1 cellular context compared by ENCODE assay signal in genomic region chr6:148892247-148892646, GRCh38.
A peak's percentile ranks its signal among the peaks of the same experiment; 100 is the strongest.
TF ChIP-seq lines count a peak whose summit lies in the region.

No MANE protein-coding gene starts in this region.

TF ChIP-seq in K562, 482 proteins besides CTCF, POLR2A, EP300 and RAD21:
- TF ChIP-seq, protein P1, sequence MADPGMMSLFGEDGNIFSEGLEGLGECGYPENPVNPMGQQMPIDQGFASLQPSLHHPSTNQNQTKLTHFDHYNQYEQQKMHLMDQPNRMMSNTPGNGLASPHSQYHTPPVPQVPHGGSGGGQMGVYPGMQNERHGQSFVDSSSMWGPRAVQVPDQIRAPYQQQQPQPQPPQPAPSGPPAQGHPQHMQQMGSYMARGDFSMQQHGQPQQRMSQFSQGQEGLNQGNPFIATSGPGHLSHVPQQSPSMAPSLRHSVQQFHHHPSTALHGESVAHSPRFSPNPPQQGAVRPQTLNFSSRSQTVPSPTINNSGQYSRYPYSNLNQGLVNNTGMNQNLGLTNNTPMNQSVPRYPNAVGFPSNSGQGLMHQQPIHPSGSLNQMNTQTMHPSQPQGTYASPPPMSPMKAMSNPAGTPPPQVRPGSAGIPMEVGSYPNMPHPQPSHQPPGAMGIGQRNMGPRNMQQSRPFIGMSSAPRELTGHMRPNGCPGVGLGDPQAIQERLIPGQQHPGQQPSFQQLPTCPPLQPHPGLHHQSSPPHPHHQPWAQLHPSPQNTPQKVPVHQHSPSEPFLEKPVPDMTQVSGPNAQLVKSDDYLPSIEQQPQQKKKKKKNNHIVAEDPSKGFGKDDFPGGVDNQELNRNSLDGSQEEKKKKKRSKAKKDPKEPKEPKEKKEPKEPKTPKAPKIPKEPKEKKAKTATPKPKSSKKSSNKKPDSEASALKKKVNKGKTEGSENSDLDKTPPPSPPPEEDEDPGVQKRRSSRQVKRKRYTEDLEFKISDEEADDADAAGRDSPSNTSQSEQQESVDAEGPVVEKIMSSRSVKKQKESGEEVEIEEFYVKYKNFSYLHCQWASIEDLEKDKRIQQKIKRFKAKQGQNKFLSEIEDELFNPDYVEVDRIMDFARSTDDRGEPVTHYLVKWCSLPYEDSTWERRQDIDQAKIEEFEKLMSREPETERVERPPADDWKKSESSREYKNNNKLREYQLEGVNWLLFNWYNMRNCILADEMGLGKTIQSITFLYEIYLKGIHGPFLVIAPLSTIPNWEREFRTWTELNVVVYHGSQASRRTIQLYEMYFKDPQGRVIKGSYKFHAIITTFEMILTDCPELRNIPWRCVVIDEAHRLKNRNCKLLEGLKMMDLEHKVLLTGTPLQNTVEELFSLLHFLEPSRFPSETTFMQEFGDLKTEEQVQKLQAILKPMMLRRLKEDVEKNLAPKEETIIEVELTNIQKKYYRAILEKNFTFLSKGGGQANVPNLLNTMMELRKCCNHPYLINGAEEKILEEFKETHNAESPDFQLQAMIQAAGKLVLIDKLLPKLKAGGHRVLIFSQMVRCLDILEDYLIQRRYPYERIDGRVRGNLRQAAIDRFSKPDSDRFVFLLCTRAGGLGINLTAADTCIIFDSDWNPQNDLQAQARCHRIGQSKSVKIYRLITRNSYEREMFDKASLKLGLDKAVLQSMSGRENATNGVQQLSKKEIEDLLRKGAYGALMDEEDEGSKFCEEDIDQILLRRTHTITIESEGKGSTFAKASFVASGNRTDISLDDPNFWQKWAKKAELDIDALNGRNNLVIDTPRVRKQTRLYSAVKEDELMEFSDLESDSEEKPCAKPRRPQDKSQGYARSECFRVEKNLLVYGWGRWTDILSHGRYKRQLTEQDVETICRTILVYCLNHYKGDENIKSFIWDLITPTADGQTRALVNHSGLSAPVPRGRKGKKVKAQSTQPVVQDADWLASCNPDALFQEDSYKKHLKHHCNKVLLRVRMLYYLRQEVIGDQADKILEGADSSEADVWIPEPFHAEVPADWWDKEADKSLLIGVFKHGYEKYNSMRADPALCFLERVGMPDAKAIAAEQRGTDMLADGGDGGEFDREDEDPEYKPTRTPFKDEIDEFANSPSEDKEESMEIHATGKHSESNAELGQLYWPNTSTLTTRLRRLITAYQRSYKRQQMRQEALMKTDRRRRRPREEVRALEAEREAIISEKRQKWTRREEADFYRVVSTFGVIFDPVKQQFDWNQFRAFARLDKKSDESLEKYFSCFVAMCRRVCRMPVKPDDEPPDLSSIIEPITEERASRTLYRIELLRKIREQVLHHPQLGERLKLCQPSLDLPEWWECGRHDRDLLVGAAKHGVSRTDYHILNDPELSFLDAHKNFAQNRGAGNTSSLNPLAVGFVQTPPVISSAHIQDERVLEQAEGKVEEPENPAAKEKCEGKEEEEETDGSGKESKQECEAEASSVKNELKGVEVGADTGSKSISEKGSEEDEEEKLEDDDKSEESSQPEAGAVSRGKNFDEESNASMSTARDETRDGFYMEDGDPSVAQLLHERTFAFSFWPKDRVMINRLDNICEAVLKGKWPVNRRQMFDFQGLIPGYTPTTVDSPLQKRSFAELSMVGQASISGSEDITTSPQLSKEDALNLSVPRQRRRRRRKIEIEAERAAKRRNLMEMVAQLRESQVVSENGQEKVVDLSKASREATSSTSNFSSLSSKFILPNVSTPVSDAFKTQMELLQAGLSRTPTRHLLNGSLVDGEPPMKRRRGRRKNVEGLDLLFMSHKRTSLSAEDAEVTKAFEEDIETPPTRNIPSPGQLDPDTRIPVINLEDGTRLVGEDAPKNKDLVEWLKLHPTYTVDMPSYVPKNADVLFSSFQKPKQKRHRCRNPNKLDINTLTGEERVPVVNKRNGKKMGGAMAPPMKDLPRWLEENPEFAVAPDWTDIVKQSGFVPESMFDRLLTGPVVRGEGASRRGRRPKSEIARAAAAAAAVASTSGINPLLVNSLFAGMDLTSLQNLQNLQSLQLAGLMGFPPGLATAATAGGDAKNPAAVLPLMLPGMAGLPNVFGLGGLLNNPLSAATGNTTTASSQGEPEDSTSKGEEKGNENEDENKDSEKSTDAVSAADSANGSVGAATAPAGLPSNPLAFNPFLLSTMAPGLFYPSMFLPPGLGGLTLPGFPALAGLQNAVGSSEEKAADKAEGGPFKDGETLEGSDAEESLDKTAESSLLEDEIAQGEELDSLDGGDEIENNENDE (IDR thresholded peaks at IDR 0.05; ENCODE audit: low read depth, low read length), result no peak
- TF ChIP-seq ZSCAN32 (CRISPR knock-in tag; IDR thresholded peaks at IDR 0.05), result peak; percentile 92
- TF ChIP-seq, protein P2, sequence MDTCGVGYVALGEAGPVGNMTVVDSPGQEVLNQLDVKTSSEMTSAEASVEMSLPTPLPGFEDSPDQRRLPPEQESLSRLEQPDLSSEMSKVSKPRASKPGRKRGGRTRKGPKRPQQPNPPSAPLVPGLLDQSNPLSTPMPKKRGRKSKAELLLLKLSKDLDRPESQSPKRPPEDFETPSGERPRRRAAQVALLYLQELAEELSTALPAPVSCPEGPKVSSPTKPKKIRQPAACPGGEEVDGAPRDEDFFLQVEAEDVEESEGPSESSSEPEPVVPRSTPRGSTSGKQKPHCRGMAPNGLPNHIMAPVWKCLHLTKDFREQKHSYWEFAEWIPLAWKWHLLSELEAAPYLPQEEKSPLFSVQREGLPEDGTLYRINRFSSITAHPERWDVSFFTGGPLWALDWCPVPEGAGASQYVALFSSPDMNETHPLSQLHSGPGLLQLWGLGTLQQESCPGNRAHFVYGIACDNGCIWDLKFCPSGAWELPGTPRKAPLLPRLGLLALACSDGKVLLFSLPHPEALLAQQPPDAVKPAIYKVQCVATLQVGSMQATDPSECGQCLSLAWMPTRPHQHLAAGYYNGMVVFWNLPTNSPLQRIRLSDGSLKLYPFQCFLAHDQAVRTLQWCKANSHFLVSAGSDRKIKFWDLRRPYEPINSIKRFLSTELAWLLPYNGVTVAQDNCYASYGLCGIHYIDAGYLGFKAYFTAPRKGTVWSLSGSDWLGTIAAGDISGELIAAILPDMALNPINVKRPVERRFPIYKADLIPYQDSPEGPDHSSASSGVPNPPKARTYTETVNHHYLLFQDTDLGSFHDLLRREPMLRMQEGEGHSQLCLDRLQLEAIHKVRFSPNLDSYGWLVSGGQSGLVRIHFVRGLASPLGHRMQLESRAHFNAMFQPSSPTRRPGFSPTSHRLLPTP (IDR thresholded peaks at IDR 0.05; ENCODE audit: borderline replicate concordance, extremely low read depth, insufficient read length), result no peak
- TF ChIP-seq IRF9 (tag; IDR thresholded peaks at IDR 0.05), result 0 out of 2 replicates have a peak, but pooled peaks have one; percentile 54
- peak; percentile 71 to 72; a peak in 2 of 4 replicates for TF ChIP-seq TRIM24 (IDR thresholded peaks at IDR 0.05)
- no peak for TF ChIP-seq LEF1 (IDR thresholded peaks at IDR 0.05)
- no peak for TF ChIP-seq CEBPG (CRISPR knock-in tag; IDR thresholded peaks at IDR 0.05)
- peak; percentile 89 to 98 for TF ChIP-seq CEBPG (tag; conservative IDR thresholded peaks at IDR 0.05 in 1 of 2, IDR thresholded peaks at IDR 0.05 in 1 of 2)
- peak; percentile 91 for TF ChIP-seq ATF3 (IDR thresholded peaks at IDR 0.05)
- no peak for TF ChIP-seq ATF3 (CRISPR knock-in tag; conservative IDR thresholded peaks at IDR 0.05)
- no peak for TF ChIP-seq NR2F6 (CRISPR knock-in tag; IDR thresholded peaks at IDR 0.05)
- TF ChIP-seq, protein P3, sequence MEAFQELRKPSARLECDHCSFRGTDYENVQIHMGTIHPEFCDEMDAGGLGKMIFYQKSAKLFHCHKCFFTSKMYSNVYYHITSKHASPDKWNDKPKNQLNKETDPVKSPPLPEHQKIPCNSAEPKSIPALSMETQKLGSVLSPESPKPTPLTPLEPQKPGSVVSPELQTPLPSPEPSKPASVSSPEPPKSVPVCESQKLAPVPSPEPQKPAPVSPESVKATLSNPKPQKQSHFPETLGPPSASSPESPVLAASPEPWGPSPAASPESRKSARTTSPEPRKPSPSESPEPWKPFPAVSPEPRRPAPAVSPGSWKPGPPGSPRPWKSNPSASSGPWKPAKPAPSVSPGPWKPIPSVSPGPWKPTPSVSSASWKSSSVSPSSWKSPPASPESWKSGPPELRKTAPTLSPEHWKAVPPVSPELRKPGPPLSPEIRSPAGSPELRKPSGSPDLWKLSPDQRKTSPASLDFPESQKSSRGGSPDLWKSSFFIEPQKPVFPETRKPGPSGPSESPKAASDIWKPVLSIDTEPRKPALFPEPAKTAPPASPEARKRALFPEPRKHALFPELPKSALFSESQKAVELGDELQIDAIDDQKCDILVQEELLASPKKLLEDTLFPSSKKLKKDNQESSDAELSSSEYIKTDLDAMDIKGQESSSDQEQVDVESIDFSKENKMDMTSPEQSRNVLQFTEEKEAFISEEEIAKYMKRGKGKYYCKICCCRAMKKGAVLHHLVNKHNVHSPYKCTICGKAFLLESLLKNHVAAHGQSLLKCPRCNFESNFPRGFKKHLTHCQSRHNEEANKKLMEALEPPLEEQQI (IDR thresholded peaks at IDR 0.05), result no peak
- no peak for TF ChIP-seq TAF1 (IDR thresholded peaks at IDR 0.05; ENCODE audit: control insufficient read depth, extremely low read depth, insufficient read depth, low read length, severe bottlenecking)
- no peak for TF ChIP-seq RHOXF2B (CRISPR knock-in tag; conservative IDR thresholded peaks at IDR 0.05)
- no peak for TF ChIP-seq PPARD (CRISPR knock-in tag; IDR thresholded peaks at IDR 0.05)
- peak; percentile 76 for TF ChIP-seq ATF4 (CRISPR knock-in tag; IDR thresholded peaks at IDR 0.05)
- TF ChIP-seq ATF7 (IDR thresholded peaks at IDR 0.05), result 0 out of 2 replicates have a peak, but pooled peaks have one; percentile 28
- TF ChIP-seq CEBPB (tag; IDR thresholded peaks at IDR 0.05), result peak; percentile 83
TF ChIP-seq in K562: peak in this region for 8.
